9 cellular contexts compared by ENCODE assay signal in the genomic region with DNA sequence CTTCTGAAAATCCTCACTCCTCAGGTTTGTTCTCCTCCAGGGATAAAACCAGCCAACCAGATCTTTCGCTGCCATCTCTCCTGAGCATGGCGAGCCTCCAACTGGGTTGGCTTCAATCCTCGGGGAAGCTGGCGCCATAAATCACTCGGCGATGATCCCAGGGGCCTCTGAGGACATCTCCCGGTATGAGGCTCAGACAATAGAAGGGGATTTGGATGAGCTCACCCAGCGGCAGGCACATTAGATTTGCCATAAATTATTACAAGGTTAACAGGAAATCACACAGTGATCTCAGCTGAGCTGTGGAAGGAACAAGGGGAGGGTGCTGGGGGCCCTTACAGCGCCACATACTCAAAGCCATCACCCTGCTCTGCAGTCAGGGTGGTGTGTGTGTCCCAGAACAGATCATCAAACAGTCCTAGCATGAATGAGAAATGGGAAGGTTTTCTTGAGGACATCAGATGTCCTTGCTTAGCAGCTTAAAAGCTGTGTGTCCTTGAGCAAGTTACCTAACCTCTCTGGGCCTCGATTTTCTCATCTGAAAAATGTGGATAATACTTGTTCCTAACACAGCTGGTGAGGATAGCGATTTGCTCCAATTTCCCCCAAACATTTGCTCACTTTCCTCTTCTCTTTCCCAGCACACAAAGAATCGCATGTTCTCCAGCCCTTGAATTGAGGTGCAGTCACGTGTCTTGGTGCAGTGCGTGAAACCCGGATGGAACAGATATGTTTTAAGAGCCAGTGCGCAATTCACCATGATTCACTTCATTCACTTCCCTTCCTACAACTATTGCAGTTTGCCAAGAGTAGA.
DNase-seq lines count a peak whose midpoint lies in the region; ATAC-seq and TF ChIP-seq lines count a peak whose summit lies in the region.
"Had no signal": no experiment of that assay in that cellular context is flagged by ENCODE, and none has a peak within 500 bp of the region (broad histone marks: within the 10 kb centered on the region; RNA-seq: fewer than 3 reads in every experiment).

No MANE protein-coding gene starts in this region.

- H3K27me3 Mint-ChIP-seq in GM23338 (ENCODE audit: insufficient read depth, low read depth, poor library complexity): peaks cover 2% of the 10 kb centered on the region
- no peaks in the 10 kb centered on the region for H3K27me3 Mint-ChIP-seq in osteocyte (ENCODE audit: unreplicated experiment)
- H3K27me3 Mint-ChIP-seq in CD4-positive, alpha-beta memory T cell: no peaks in the 10 kb centered on the region
- peaks cover 14% of the 10 kb centered on the region for H3K27me3 Mint-ChIP-seq in T-helper 2 cell treated with Interferon-gamma antibody and Interleukin-4, amounts not matched to agents 5 μg/mL and 100 μg/mL, for 36 hours (ENCODE audit: low read depth)

- H3K4me1 ChIP-seq in GM23338 (ENCODE audit: insufficient read depth) (no peaks in the 10 kb centered on the region), esophagus (ENCODE audit: control insufficient read depth in 2 of 2, insufficient read depth in 2 of 2, low read length in 1 of 2) (peaks cover 3 to 16% of the 10 kb centered on the region in 2 donors)
- H3K4me1 ChIP-seq in CD4-positive, alpha-beta memory T cell (ENCODE audit: insufficient read depth, low read length): no peaks in the 10 kb centered on the region

- H3K27ac Mint-ChIP-seq in GM23338 (no peak overlapping the region), osteocyte (ENCODE audit: unreplicated experiment) (peak overlapping the region; percentile 46)
- H3K27ac Mint-ChIP-seq in CD4-positive, alpha-beta memory T cell: no peak overlapping the region
- no peak overlapping the region for H3K27ac Mint-ChIP-seq in T-helper 2 cell treated with Interferon-gamma antibody and Interleukin-4, amounts not matched to agents 5 μg/mL and 100 μg/mL, for 36 hours

- H3K4me3 ChIP-seq in GM23338: no peak overlapping the region
- no peak overlapping the region for H3K4me3 ChIP-seq in esophagus (ENCODE audit: low read depth in 1 of 2, low read length in 2 of 2)
- no peak overlapping the region for H3K4me3 ChIP-seq in CD4-positive, alpha-beta memory T cell (ENCODE audit: low read length in 2 of 2)
- H3K4me3 ChIP-seq: thoracic aorta had no signal

- H3K4me3 Mint-ChIP-seq in GM23338: no peak overlapping the region
- no peak overlapping the region for H3K4me3 Mint-ChIP-seq in osteocyte (ENCODE audit: unreplicated experiment)
- H3K4me3 Mint-ChIP-seq in CD4-positive, alpha-beta memory T cell: no peak overlapping the region
- no peak overlapping the region for H3K4me3 Mint-ChIP-seq in T-helper 2 cell treated with Interferon-gamma antibody and Interleukin-4, amounts not matched to agents 5 μg/mL and 100 μg/mL, for 36 hours

- no peaks in the 10 kb centered on the region for H3K79me2 ChIP-seq in GM23338 (replicated peaks; ENCODE audit: insufficient read depth)

- no peaks in the 10 kb centered on the region; the same call in 2 of the 3 replicates for H3K4me1 Mint-ChIP-seq in GM23338
- H3K4me1 Mint-ChIP-seq in osteocyte (ENCODE audit: unreplicated experiment): peaks cover 21% of the 10 kb centered on the region
- no peaks in the 10 kb centered on the region for H3K4me1 Mint-ChIP-seq in CD4-positive, alpha-beta memory T cell
- H3K4me1 Mint-ChIP-seq in T-helper 2 cell treated with Interferon-gamma antibody and Interleukin-4, amounts not matched to agents 5 μg/mL and 100 μg/mL, for 36 hours (ENCODE audit: low read depth): no peaks in the 10 kb centered on the region

- 44 to 49% methylated on average over 16 of the region's 16 CpGs for WGBS in esophagus, 2 donors

- no peak for DNase-seq in GM23338 (ENCODE audit: low spot score)
- DNase-seq in NCI-H524 (lab: John Stamatoyannopoulos, UW): peak; percentile 74 to 81
- no peak for DNase-seq in osteocyte (ENCODE audit: extremely low spot score, unreplicated experiment)
- DNase-seq in GM19238 (ENCODE audit: insufficient read length, low spot score): no peak
- DNase-seq in CD4-positive, alpha-beta memory T cell: no peak
- no peak for DNase-seq in T-helper 2 cell treated with Interferon-gamma antibody and Interleukin-4, amounts not matched to agents 5 μg/mL and 100 μg/mL, for 36 hours (ENCODE audit: low spot score)

- CTCF ChIA-PET in CD4-positive, alpha-beta memory T cell (lab: Charles Lee; ENCODE audit: partially characterized antibody): no interaction called here

- TF ChIP-seq CTCF in GM23338 (conservative IDR thresholded peaks at IDR 0.05; ENCODE audit: low read depth in 2 of 2) (no peak), osteocyte (IDR thresholded peaks at IDR 0.05) (no peak)

- no peak for ATAC-seq in GM23338
- no peak for ATAC-seq in HG03159 (IDR thresholded peaks at IDR 0.05; ENCODE audit: unreplicated experiment)

- H3K27ac ChIP-seq in GM23338 (ENCODE audit: low read depth) (no peak overlapping the region), esophagus (ENCODE audit: low read depth in 2 of 2, low read length in 1 of 2) (peak overlapping the region; percentile 73 to 86)
- H3K27ac ChIP-seq in CD4-positive, alpha-beta memory T cell (ENCODE audit: low read depth, low read length): no peak overlapping the region

- H2AFZ ChIP-seq in GM23338: 0 out of 2 replicates have a peak overlapping the region, but pooled peaks have one; percentile 32

- no peaks in the 10 kb centered on the region for H3K27me3 ChIP-seq in GM23338 (ENCODE audit: insufficient read depth)
- no peaks in the 10 kb centered on the region for H3K27me3 ChIP-seq in esophagus (ENCODE audit: control insufficient read depth in 1 of 2, insufficient read depth in 2 of 2, low read length in 2 of 2)
- no peaks in the 10 kb centered on the region for H3K27me3 ChIP-seq in CD4-positive, alpha-beta memory T cell (ENCODE audit: insufficient read depth, low read length)

- POLR2A ChIA-PET in CD4-positive, alpha-beta memory T cell (lab: Charles Lee; ENCODE audit: partially characterized antibody): no interaction called here

- H3K4me2 ChIP-seq in GM23338: no peak overlapping the region

- no peaks in the 10 kb centered on the region for H3K9me3 ChIP-seq in esophagus (ENCODE audit: control insufficient read depth in 2 of 2, insufficient read depth in 1 of 2, low read depth in 1 of 2, low read length in 1 of 2)
- H3K9me3 ChIP-seq in CD4-positive, alpha-beta memory T cell (ENCODE audit: control insufficient read depth in 1 of 2, low read length in 2 of 2): no peaks in the 10 kb centered on the region
- H3K9me3 ChIP-seq: thoracic aorta had no signal

- H3K9me3 Mint-ChIP-seq in GM23338 (no peaks in the 10 kb centered on the region), osteocyte (ENCODE audit: unreplicated experiment) (peaks cover 4% of the 10 kb centered on the region)
- peaks cover 0 to 4% (median 0%) of the 10 kb centered on the region in 8 donors for H3K9me3 Mint-ChIP-seq in CD4-positive, alpha-beta memory T cell
- no peaks in the 10 kb centered on the region for H3K9me3 Mint-ChIP-seq in T-helper 2 cell treated with Interferon-gamma antibody and Interleukin-4, amounts not matched to agents 5 μg/mL and 100 μg/mL, for 36 hours

- intact Hi-C loops in CD4-positive, alpha-beta memory T cell (cut with micrococcal nuclease): no loop called here

- no peaks in the 10 kb centered on the region for H3K9me2 ChIP-seq in GM23338 (ENCODE audit: insufficient read depth)

- no peaks in the 10 kb centered on the region for H4K20me1 ChIP-seq in GM23338 (replicated peaks; ENCODE audit: insufficient read depth)

- H3K36me3 ChIP-seq in GM23338 (ENCODE audit: insufficient read depth) (no peaks in the 10 kb centered on the region), esophagus (ENCODE audit: control insufficient read depth in 2 of 2, insufficient read depth in 2 of 2, low read length in 1 of 2) (no peaks in the 10 kb centered on the region)
- H3K36me3 ChIP-seq in CD4-positive, alpha-beta memory T cell (ENCODE audit: insufficient read depth, low read length): no peaks in the 10 kb centered on the region
- H3K36me3 ChIP-seq: thoracic aorta had no signal

- H3F3A ChIP-seq in GM23338 (replicated peaks; ENCODE audit: low read depth): no peaks in the 10 kb centered on the region

- H3K36me3 Mint-ChIP-seq in GM23338 (ENCODE audit: low read depth) (no peaks in the 10 kb centered on the region), osteocyte (ENCODE audit: unreplicated experiment) (no peaks in the 10 kb centered on the region)
- no peaks in the 10 kb centered on the region for H3K36me3 Mint-ChIP-seq in CD4-positive, alpha-beta memory T cell
- no peaks in the 10 kb centered on the region for H3K36me3 Mint-ChIP-seq in T-helper 2 cell treated with Interferon-gamma antibody and Interleukin-4, amounts not matched to agents 5 μg/mL and 100 μg/mL, for 36 hours (ENCODE audit: low read depth)

TF ChIP-seq in GM23338, 12 proteins besides CTCF, POLR2A, EP300 and RAD21 (continues in another document):
- TF ChIP-seq STAT1 (IDR thresholded peaks at IDR 0.05; ENCODE audit: unreplicated experiment) (no peak), NANOG (IDR thresholded peaks at IDR 0.05; ENCODE audit: borderline replicate concordance) (no peak), JUNB (IDR thresholded peaks at IDR 0.05; ENCODE audit: unreplicated experiment) (no peak), ZNF331 (CRISPR knock-in tag; IDR thresholded peaks at IDR 0.05; ENCODE audit: low read depth) (no peak)
- TF ChIP-seq, protein P1, sequence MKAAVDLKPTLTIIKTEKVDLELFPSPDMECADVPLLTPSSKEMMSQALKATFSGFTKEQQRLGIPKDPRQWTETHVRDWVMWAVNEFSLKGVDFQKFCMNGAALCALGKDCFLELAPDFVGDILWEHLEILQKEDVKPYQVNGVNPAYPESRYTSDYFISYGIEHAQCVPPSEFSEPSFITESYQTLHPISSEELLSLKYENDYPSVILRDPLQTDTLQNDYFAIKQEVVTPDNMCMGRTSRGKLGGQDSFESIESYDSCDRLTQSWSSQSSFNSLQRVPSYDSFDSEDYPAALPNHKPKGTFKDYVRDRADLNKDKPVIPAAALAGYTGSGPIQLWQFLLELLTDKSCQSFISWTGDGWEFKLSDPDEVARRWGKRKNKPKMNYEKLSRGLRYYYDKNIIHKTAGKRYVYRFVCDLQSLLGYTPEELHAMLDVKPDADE (IDR thresholded peaks at IDR 0.05): no peak

Comparison
In these comparisons a context has a peak if more than half of its experiments do, and no peak if none do; other contexts are left out.
1. DNase-seq: peak in NCI-H524 (2 of 2); none in GM23338 (single experiment), osteocyte (single experiment), GM19238 (single experiment), CD4-positive, alpha-beta memory T cell (0 of 5) and T-helper 2 cell treated with Interferon-gamma antibody and Interleukin-4, amounts not matched to agents 5 μg/mL and 100 μg/mL, for 36 hours (single experiment).
2. H3K27ac ChIP-seq: peak in esophagus (2 of 2); none in GM23338 (single experiment) and CD4-positive, alpha-beta memory T cell (single experiment).